33 cellular contexts compared by ENCODE assay signal in the genomic region with DNA sequence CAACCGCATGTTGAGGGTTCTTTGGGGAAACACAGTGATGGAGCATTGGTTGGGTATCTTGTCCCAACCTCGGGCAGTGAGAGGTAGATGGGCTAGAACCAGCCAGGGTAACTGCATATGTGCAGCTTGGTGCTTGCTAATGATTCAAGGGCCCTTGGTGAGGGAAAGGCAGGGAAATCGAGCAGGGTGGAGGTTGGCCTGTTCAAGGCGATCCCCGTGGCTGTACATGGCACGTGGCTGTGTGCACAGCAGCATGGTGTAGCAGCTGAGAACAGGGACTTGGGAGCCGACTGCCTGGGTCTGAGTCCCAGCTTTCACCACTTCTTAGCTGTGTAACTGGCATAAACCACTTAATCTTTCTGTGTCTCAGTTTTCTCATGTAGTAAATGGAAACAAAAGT. TPM values are rescaled to one million over a fixed set of nuclear protein-coding genes. Genes with fewer than 3 reads are reported as not detected.
DNase-seq lines count a peak whose midpoint lies in the region; ATAC-seq, FAIRE-seq and TF ChIP-seq lines count a peak whose summit lies in the region.
"Had no signal": no experiment of that assay in that cellular context is flagged by ENCODE, and none has a peak within 500 bp of the region (broad histone marks: within the 10 kb centered on the region; RNA-seq: fewer than 3 reads in every experiment).

No MANE protein-coding gene starts in this region.

- peaks cover 2 to 32% of the 10 kb centered on the region in 2 experiments; a peak in 4 of 5 replicates for H3K27me3 ChIP-seq in HepG2 (ENCODE audit: control insufficient read depth in 1 of 2, insufficient read depth in 2 of 2, low read length in 2 of 2)
- no peaks in the 10 kb centered on the region for H3K27me3 ChIP-seq in right lobe of liver
- H3K27me3 ChIP-seq: BE2C; BLaER1; BLaER1 treated with 17β-estradiol and CSF1 and Interleukin-3, amounts not matched to agents 10 nM and 100 nM had no signal

- no peak overlapping the region for H2AFZ ChIP-seq in HepG2 (ENCODE audit: low read length)

- H3K79me2 ChIP-seq in HepG2 (ENCODE audit: insufficient read depth, low read length) = no peaks in the 10 kb centered on the region

- no peak overlapping the region for H3K4me2 ChIP-seq in HepG2 (ENCODE audit: low read depth, low read length)
- H3K4me2 ChIP-seq: A549; BLaER1; BLaER1 treated with 17β-estradiol and CSF1 and Interleukin-3, amounts not matched to agents 10 nM and 100 nM had no signal

- H3K4me3 ChIP-seq in HepG2 (replicated peaks in 1 of 3; ENCODE audit: insufficient read depth in 1 of 3, low read depth in 2 of 3, low read length in 3 of 3) = no peak overlapping the region
- no peak overlapping the region for H3K4me3 ChIP-seq in right lobe of liver
- H3K4me3 ChIP-seq in coronary artery = no peak overlapping the region
- H3K4me3 ChIP-seq: A549; BLaER1; BLaER1 treated with 17β-estradiol and CSF1 and Interleukin-3, amounts not matched to agents 10 nM and 100 nM had no signal

- ATAC-seq in HepG2 (no peak), right lobe of liver (no peak)
- ATAC-seq: A549; CD8-positive, alpha-beta T cell had no signal

- CTCF ChIA-PET in HepG2 (lab: Yijun Ruan, JAX; ENCODE audit: low intra/inter-chr PET ratio, low total read pairs) = no interaction called here

- H3K4me1 ChIP-seq in HepG2 (ENCODE audit: insufficient read depth, low read length) = no peaks in the 10 kb centered on the region
- H3K4me1 ChIP-seq in right lobe of liver = no peaks in the 10 kb centered on the region
- H3K4me1 ChIP-seq: BLaER1; BLaER1 treated with 17β-estradiol and CSF1 and Interleukin-3, amounts not matched to agents 10 nM and 100 nM; Caco-2 had no signal

- in situ Hi-C loops in HepG2 (cut with HindIII; ENCODE audit: extremely low pct_ligation_motif_present, low pct_unique_long_range_greater_than_20kb) = no loop called here

- POLR2A ChIA-PET in HepG2 (lab: Yijun Ruan, JAX) = no interaction called here

- intact Hi-C loops in HepG2 (cut with micrococcal nuclease; ENCODE audit: unreplicated experiment) = no loop called here
- intact Hi-C loops in right lobe of liver (cut with DNase I) = no loop called here

- no TSS peak for BruUV-seq in HepG2 (replicated peaks; lab: Mats Ljungman, UMichigan)

- TF ChIP-seq CTCF in HepG2 (CRISPR knock-in tag; IDR thresholded peaks at IDR 0.05) (no peak), right lobe of liver (IDR thresholded peaks at IDR 0.05) (no peak), coronary artery (IDR thresholded peaks at IDR 0.05) (no peak)

- TF ChIP-seq EP300 in HepG2 (IDR thresholded peaks at IDR 0.05; ENCODE audit: low read depth in 2 of 2, low read length in 2 of 2) (no peak), HepG2 (CRISPR knock-in tag; IDR thresholded peaks at IDR 0.05; ENCODE audit: borderline replicate concordance) (no peak)

- H3K36me3 ChIP-seq in HepG2 (replicated peaks in 1 of 2; ENCODE audit: control insufficient read depth in 1 of 2, insufficient read depth in 2 of 2, low read length in 2 of 2) (no peaks in the 10 kb centered on the region), right lobe of liver (no peaks in the 10 kb centered on the region)
- H3K36me3 ChIP-seq: BLaER1; BLaER1 treated with 17β-estradiol and CSF1 and Interleukin-3, amounts not matched to agents 10 nM and 100 nM had no signal

- TF ChIP-seq POLR2A in HepG2 (IDR thresholded peaks at IDR 0.05; ENCODE audit: insufficient read depth in 1 of 2, low read depth in 2 of 2, low read length in 2 of 2) (no peak), right lobe of liver (IDR thresholded peaks at IDR 0.05) (no peak)

- H3K27ac ChIP-seq in HepG2 (ENCODE audit: extremely low read length, insufficient read depth, low read length) = no peak overlapping the region
- no peak overlapping the region for H3K27ac ChIP-seq in right lobe of liver
- H3K27ac ChIP-seq in coronary artery = no peak overlapping the region
- H3K27ac ChIP-seq: 22Rv1; A549; BLaER1; BLaER1 treated with 17β-estradiol and CSF1 and Interleukin-3, amounts not matched to agents 10 nM and 100 nM; C4-2B had no signal

- no peak for DNase-seq in HepG2 (ENCODE audit: low spot score)
- no peak for DNase-seq in right lobe of liver
- peak; percentile 56 for DNase-seq in coronary artery (ENCODE audit: low spot score)
- peak; percentile 38 for DNase-seq in islet precursor cell
- no peak for DNase-seq in activated CD4-positive, alpha-beta T cell treated with anti-CD3 and anti-CD28 coated beads for 1 hour
- no peak for DNase-seq in NCI-H748 treated with DMSO at 0.1 percent for 48 hours (lab: John Stamatoyannopoulos, UW)
- DNase-seq: 8988T; ACHN; AML-193; BE2C; C1 segment of cervical spinal cord; Caco-2; Calu3; CD4-positive, alpha-beta memory T cell; CD4-positive, alpha-beta T cell; CD4-positive, CD25-positive, alpha-beta regulatory T cell; CD8-positive, alpha-beta memory T cell; CD8-positive, alpha-beta T cell; COR-L47; DMS 273 treated with DMSO at 0.1 percent for 48 hours; DMS153; DMS53; DMS79; DMS79 treated with DMSO at 0.1 percent for 48 hours; DND-41; EL had no signal

- FAIRE-seq in HepG2 (lab: Jason Lieb, UNC) = no peak
- FAIRE-seq: A204.1, A549, D721Med had no signal

- no peaks in the 10 kb centered on the region for H3K9me3 ChIP-seq in HepG2 (ENCODE audit: low read length)
- no peaks in the 10 kb centered on the region for H3K9me3 ChIP-seq in right lobe of liver
- H3K9me3 ChIP-seq: A549; BE2C; BLaER1; BLaER1 treated with 17β-estradiol and CSF1 and Interleukin-3, amounts not matched to agents 10 nM and 100 nM; Caco-2 had no signal

- no peak for TF ChIP-seq RAD21 in HepG2 (CRISPR knock-in tag; IDR thresholded peaks at IDR 0.05)

- no peak overlapping the region for H3K9ac ChIP-seq in HepG2 (ENCODE audit: insufficient read depth, low read depth, low read length)
- H3K9ac ChIP-seq: BLaER1; BLaER1 treated with 17β-estradiol and CSF1 and Interleukin-3, amounts not matched to agents 10 nM and 100 nM had no signal

- H4K20me1 ChIP-seq in HepG2 (ENCODE audit: insufficient read depth, low read length) = no peaks in the 10 kb centered on the region
- H4K20me1 ChIP-seq: BLaER1; BLaER1 treated with 17β-estradiol and CSF1 and Interleukin-3, amounts not matched to agents 10 nM and 100 nM had no signal

- WGBS in HepG2 (ENCODE audit: low lambda C conversion rate) = 1% methylated on average over 6 of the region's 7 CpGs
- WGBS in right lobe of liver (ENCODE audit: insufficient coverage, low coverage, low lambda C conversion rate, missing lambda C conversion rate) = 60% methylated on average over 4 of the region's 7 CpGs

TF ChIP-seq in HepG2, 621 proteins besides CTCF, POLR2A, EP300 and RAD21:
- TF ChIP-seq, protein P1, sequence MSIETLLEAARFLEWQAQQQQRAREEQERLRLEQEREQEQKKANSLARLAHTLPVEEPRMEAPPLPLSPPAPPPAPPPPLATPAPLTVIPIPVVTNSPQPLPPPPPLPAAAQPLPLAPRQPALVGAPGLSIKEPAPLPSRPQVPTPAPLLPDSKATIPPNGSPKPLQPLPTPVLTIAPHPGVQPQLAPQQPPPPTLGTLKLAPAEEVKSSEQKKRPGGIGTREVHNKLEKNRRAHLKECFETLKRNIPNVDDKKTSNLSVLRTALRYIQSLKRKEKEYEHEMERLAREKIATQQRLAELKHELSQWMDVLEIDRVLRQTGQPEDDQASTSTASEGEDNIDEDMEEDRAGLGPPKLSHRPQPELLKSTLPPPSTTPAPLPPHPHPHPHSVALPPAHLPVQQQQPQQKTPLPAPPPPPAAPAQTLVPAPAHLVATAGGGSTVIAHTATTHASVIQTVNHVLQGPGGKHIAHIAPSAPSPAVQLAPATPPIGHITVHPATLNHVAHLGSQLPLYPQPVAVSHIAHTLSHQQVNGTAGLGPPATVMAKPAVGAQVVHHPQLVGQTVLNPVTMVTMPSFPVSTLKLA (IDR thresholded peaks at IDR 0.05) = peak; percentile 70
- TF ChIP-seq, protein P2, sequence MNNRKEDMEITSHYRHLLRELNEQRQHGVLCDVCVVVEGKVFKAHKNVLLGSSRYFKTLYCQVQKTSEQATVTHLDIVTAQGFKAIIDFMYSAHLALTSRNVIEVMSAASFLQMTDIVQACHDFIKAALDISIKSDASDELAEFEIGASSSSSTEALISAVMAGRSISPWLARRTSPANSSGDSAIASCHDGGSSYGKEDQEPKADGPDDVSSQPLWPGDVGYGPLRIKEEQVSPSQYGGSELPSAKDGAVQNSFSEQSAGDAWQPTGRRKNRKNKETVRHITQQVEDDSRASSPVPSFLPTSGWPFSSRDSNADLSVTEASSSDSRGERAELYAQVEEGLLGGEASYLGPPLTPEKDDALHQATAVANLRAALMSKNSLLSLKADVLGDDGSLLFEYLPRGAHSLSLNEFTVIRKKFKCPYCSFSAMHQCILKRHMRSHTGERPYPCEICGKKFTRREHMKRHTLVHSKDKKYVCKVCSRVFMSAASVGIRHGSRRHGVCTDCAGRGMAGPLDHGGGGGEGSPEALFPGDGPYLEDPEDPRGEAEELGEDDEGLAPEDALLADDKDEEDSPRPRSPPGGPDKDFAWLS (CRISPR knock-in tag; IDR thresholded peaks at IDR 0.05; ENCODE audit: borderline replicate concordance) = no peak
TF ChIP-seq in HepG2: peak in this region for 1.

RNA-seq across cellular contexts. Expression of a gene that starts 45.5 kb away (rescaled TPM):
- total RNA-seq in HepG2 (2016; rRNA removed; fragmentation: Illumina TruSeq; extraction: Trizol) = 6.5 and 7.5 TPM in 2 replicates
- 1.1 and 1.7 TPM in 2 replicates for total RNA-seq in HepG2 (2016; cell fraction: cytosol; rRNA removed; fragmentation: Illumina TruSeq; extraction: Trizol; ENCODE audit: low read depth)
- total RNA-seq in HepG2 (2016; cell fraction: insoluble cytoplasmic fraction; rRNA removed; fragmentation: Illumina TruSeq; extraction: Trizol) = 6.6 and 7.4 TPM in 2 replicates
- total RNA-seq in HepG2 (2016; cell fraction: membrane; rRNA removed; fragmentation: Illumina TruSeq; extraction: Trizol) = 2.5 and 2.8 TPM in 2 replicates
- total RNA-seq in HepG2 (2016; cell fraction: nucleus; rRNA removed; fragmentation: Illumina TruSeq; extraction: Trizol) = 3.5 and 4.5 TPM in 2 replicates
- polyA plus RNA-seq in HepG2 (2011; rRNA removed) = 10.6 and 17.5 TPM in 2 replicates
- 12.2 and 13.8 TPM in 2 replicates for polyA plus RNA-seq in HepG2 (2011; cell fraction: cytosol; rRNA removed)
- 8.3 and 11.0 TPM in 2 replicates for polyA plus RNA-seq in HepG2 (2011; cell fraction: nucleus; rRNA removed)
- polyA plus RNA-seq in HepG2 (2012) = 7.5 and 8.1 TPM in 2 replicates
- polyA plus RNA-seq in HepG2 (2016; cell fraction: cytosol; fragmentation: Illumina TruSeq; extraction: Trizol; ENCODE audit: low read depth) = 1.2 and 1.9 TPM in 2 replicates
- 8.9 and 10.5 TPM in 2 replicates for polyA plus RNA-seq in HepG2 (2016; cell fraction: insoluble cytoplasmic fraction; fragmentation: Illumina TruSeq; extraction: Trizol; ENCODE audit: low read depth)
- polyA plus RNA-seq in HepG2 (2016; cell fraction: membrane; fragmentation: Illumina TruSeq; extraction: Trizol; ENCODE audit: low read depth) = 1.7 and 2.1 TPM in 2 replicates
- polyA plus RNA-seq in HepG2 (2016; cell fraction: nucleus; fragmentation: Illumina TruSeq; extraction: Trizol; ENCODE audit: insufficient read depth, low read depth) = 5.1 and 5.6 TPM in 2 replicates
- polyA minus RNA-seq in HepG2 (2011; rRNA and poly(A)+ RNA removed; ENCODE audit: low replicate concordance) = 18.8 and 54.6 TPM in 2 replicates
- polyA minus RNA-seq in HepG2 (2011; cell fraction: cytosol; rRNA and poly(A)+ RNA removed) = 4.9 and 5.5 TPM in 2 replicates
- polyA minus RNA-seq in HepG2 (2011; cell fraction: nucleus; rRNA and poly(A)+ RNA removed) = 6.3 and 12.1 TPM in 2 replicates
- 10 to 100 TPM; 19.2 to 23.0 (median 22.5) TPM for total RNA-seq in right lobe of liver

Comparison
In these comparisons a context has a peak if more than half of its experiments do, and no peak if none do; other contexts are left out.
1. DNase-seq: peak in coronary artery (single experiment) and islet precursor cell (single experiment); none in HepG2 (single experiment), right lobe of liver (0 of 3), activated CD4-positive, alpha-beta T cell treated with anti-CD3 and anti-CD28 coated beads for 1 hour (single experiment) and NCI-H748 treated with DMSO at 0.1 percent for 48 hours (single experiment).